ENCODE assay signal across 9 cellular contexts in the genomic region with DNA sequence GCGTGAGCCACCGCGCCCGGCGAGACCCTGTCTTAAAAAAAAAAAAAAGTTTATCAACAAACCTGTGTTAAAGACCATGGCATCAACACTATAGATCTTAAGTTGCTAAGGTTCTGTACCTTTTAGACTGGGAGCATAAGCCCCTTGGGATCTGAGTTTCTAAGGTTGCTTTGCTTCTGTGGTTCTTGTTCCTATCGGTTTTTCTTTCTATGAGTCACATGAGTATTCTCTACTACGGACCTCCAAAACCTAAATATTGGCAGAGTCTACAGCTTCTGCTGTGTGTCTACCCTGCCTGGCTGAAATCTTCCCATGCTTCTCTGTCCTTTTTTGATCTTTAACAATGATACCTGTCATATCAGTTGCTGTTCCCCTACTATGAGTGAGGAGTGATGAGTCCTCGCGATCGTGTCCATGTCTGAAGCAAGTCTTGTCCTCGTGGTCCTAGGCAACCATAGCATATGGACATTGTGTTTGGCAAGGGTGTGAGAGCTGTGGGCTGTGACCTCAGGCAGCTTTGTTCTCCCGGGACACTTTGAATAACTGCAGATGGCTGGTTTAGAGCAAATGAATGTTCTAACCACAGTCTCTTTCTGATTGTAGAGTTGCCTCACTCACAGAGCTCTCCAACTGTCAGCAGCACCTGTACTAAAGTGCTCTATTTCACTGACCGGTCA. TPM values are rescaled to one million over a fixed set of nuclear protein-coding genes. Genes with fewer than 3 reads are reported as not detected.
DNase-seq lines count a peak whose midpoint lies in the region; ATAC-seq and TF ChIP-seq lines count a peak whose summit lies in the region.
"Had no signal": no experiment of that assay in that cellular context is flagged by ENCODE, and none has a peak within 500 bp of the region (broad histone marks: within the 10 kb centered on the region; RNA-seq: fewer than 3 reads in every experiment).

No MANE protein-coding gene starts in this region.

- DNase-seq in RWPE2 (ENCODE audit: low spot score) (no peak), HAP-1 (ENCODE audit: low spot score in 2 of 2) (no peak), NCI-H524 treated with DMSO at 0.1 percent for 48 hours (lab: John Stamatoyannopoulos, UW) (no peak)
- DNase-seq in CD4-positive, alpha-beta memory T cell = no peak
- DNase-seq: activated T-cell treated with anti-CD3 and anti-CD28 coated beads, Interleukin-2, amount 50 U/mL, for 72 hours had no signal

- H3K4me3 ChIP-seq in RWPE2 (ENCODE audit: severe bottlenecking) = no peak overlapping the region
- no peak overlapping the region for H3K4me3 ChIP-seq in muscle layer of duodenum (ENCODE audit: low read depth in 1 of 2, low read length in 2 of 2)
- no peak overlapping the region for H3K4me3 ChIP-seq in HAP-1
- no peak overlapping the region for H3K4me3 ChIP-seq in CD4-positive, alpha-beta memory T cell (ENCODE audit: low read length in 2 of 2)

- in situ Hi-C loops in HAP-1 (cut with MboI; ENCODE audit: low sequenced_read_pairs) = no loop called here

- H3K4me1 ChIP-seq in RWPE2 (ENCODE audit: insufficient read depth, poor library complexity, severe bottlenecking) (peaks cover 33% of the 10 kb centered on the region), muscle layer of duodenum (ENCODE audit: control insufficient read depth in 1 of 2, insufficient read depth in 2 of 2, low read length in 2 of 2) (no peaks in the 10 kb centered on the region), HAP-1 (peaks cover 16% of the 10 kb centered on the region)
- H3K4me1 ChIP-seq in CD4-positive, alpha-beta memory T cell (ENCODE audit: insufficient read depth, low read length) = no peaks in the 10 kb centered on the region

- POLR2A ChIA-PET in CD4-positive, alpha-beta memory T cell (lab: Charles Lee; ENCODE audit: partially characterized antibody) = no interaction called here

- ATAC-seq in GM18520 (IDR thresholded peaks at IDR 0.05; ENCODE audit: unreplicated experiment) (peak; percentile 73), HG02678 (IDR thresholded peaks at IDR 0.05; ENCODE audit: unreplicated experiment) (peak; percentile 88), RWPE2 (ENCODE audit: low read depth) (no peak)
- no peak for ATAC-seq in activated CD4-positive, CD25-positive, alpha-beta regulatory T cell treated with anti-CD3 and anti-CD28 coated beads, Interleukin-2, amount 50 U/mL, for 24 hours

- no peak for TF ChIP-seq CTCF in RWPE2 (IDR thresholded peaks at IDR 0.05; ENCODE audit: poor library complexity, severe bottlenecking)

- H3K27ac ChIP-seq in RWPE2 (ENCODE audit: poor library complexity, severe bottlenecking) = peak overlapping the region; percentile 56
- H3K27ac ChIP-seq in muscle layer of duodenum (ENCODE audit: low read length) = peak overlapping the region; percentile 62
- no peak overlapping the region for H3K27ac ChIP-seq in CD4-positive, alpha-beta memory T cell (ENCODE audit: low read depth, low read length)

- H3K36me3 Mint-ChIP-seq in CD4-positive, alpha-beta memory T cell = no peaks in the 10 kb centered on the region

- H3K9me3 Mint-ChIP-seq in CD4-positive, alpha-beta memory T cell = no peaks in the 10 kb centered on the region
- H3K9me3 Mint-ChIP-seq: activated T-cell treated with anti-CD3 and anti-CD28 coated beads, Interleukin-2, amount 50 U/mL, for 72 hours had no signal

- no peaks in the 10 kb centered on the region for H3K27me3 ChIP-seq in RWPE2 (ENCODE audit: insufficient read depth, poor library complexity, severe bottlenecking)
- H3K27me3 ChIP-seq in muscle layer of duodenum (ENCODE audit: low read depth, low read length) = no peaks in the 10 kb centered on the region
- H3K27me3 ChIP-seq in HAP-1 (ENCODE audit: low read depth) = no peaks in the 10 kb centered on the region
- H3K27me3 ChIP-seq in CD4-positive, alpha-beta memory T cell (ENCODE audit: insufficient read depth, low read length) = no peaks in the 10 kb centered on the region

- H3K4me1 Mint-ChIP-seq in CD4-positive, alpha-beta memory T cell = no peaks in the 10 kb centered on the region

- no peak overlapping the region for H3K4me3 Mint-ChIP-seq in CD4-positive, alpha-beta memory T cell
- H3K4me3 Mint-ChIP-seq: activated T-cell treated with anti-CD3 and anti-CD28 coated beads, Interleukin-2, amount 50 U/mL, for 72 hours had no signal

- H3K36me3 ChIP-seq in RWPE2 (ENCODE audit: low read depth) (peaks cover 7% of the 10 kb centered on the region), muscle layer of duodenum (ENCODE audit: control insufficient read depth in 1 of 2, insufficient read depth in 2 of 2, low read length in 2 of 2) (peaks cover 23 to 45% of the 10 kb centered on the region in 2 donors), HAP-1 (replicated peaks) (no peaks in the 10 kb centered on the region)
- no peaks in the 10 kb centered on the region for H3K36me3 ChIP-seq in CD4-positive, alpha-beta memory T cell (ENCODE audit: insufficient read depth, low read length)

- H3K27me3 Mint-ChIP-seq in CD4-positive, alpha-beta memory T cell = peaks cover 1 to 4% of the 10 kb centered on the region in 2 donors

- intact Hi-C loops in CD4-positive, alpha-beta memory T cell (cut with micrococcal nuclease) = no loop called here

- H3K9me3 ChIP-seq in RWPE2 (ENCODE audit: severe bottlenecking) = no peaks in the 10 kb centered on the region
- H3K9me3 ChIP-seq in muscle layer of duodenum (ENCODE audit: control insufficient read depth in 1 of 2, low read length in 2 of 2) = no peaks in the 10 kb centered on the region
- no peaks in the 10 kb centered on the region for H3K9me3 ChIP-seq in HAP-1
- H3K9me3 ChIP-seq in CD4-positive, alpha-beta memory T cell (ENCODE audit: control insufficient read depth in 1 of 2, low read length in 2 of 2) = no peaks in the 10 kb centered on the region

- H3K27ac Mint-ChIP-seq in CD4-positive, alpha-beta memory T cell = no peak overlapping the region
- H3K27ac Mint-ChIP-seq: activated T-cell treated with anti-CD3 and anti-CD28 coated beads, Interleukin-2, amount 50 U/mL, for 72 hours had no signal

- CTCF ChIA-PET in CD4-positive, alpha-beta memory T cell (lab: Charles Lee; ENCODE audit: partially characterized antibody) = no interaction called here

RNA-seq across cellular contexts. Expression of gene DLAT, which starts 9.0 kb away (rescaled TPM):
- 10 to 100 TPM; 19.4 to 21.6 TPM for total RNA-seq in CD4-positive, alpha-beta memory T cell
- polyA plus RNA-seq in CD4-positive, alpha-beta memory T cell = 10 to 100 TPM; 27.7 to 33.4 TPM

RNA-seq across cellular contexts. Expression of gene PIH1D2, which starts 57.6 kb away (rescaled TPM):
- not detected for total RNA-seq in CD4-positive, alpha-beta memory T cell
- not detected for polyA plus RNA-seq in CD4-positive, alpha-beta memory T cell

RNA-seq across cellular contexts. Expression of gene NKAPD1, which starts 57.9 kb away (rescaled TPM):
- 10 to 100 TPM; 20.9 to 21.2 TPM for total RNA-seq in CD4-positive, alpha-beta memory T cell
- 10 to 100 TPM in 1 of 2 donors, 1 to 10 TPM in 1; 7.7 to 14.2 TPM for polyA plus RNA-seq in CD4-positive, alpha-beta memory T cell

Comparison
In these comparisons a context has a peak if more than half of its experiments do, and no peak if none do; other contexts are left out.
1. ATAC-seq: peak in GM18520 (single experiment) and HG02678 (single experiment); none in RWPE2 (single experiment) and activated CD4-positive, CD25-positive, alpha-beta regulatory T cell treated with anti-CD3 and anti-CD28 coated beads, Interleukin-2, amount 50 U/mL, for 24 hours (0 of 2).